ENCODE assay signal across 1 cellular context in genomic region chr1:53316058-53316741, GRCh38.
TF ChIP-seq lines count a peak whose summit lies in the region.

No MANE protein-coding gene starts in this region.

TF ChIP-seq in HEK293, 187 proteins besides CTCF, POLR2A, EP300 and RAD21 (continued from another document):
- no peak for TF ChIP-seq ZNF341 (tag by site-specific recombination; IDR thresholded peaks at IDR 0.05; ENCODE audit: low read depth)
- no peak for TF ChIP-seq ZBTB26 (tag by site-specific recombination; optimal IDR thresholded peaks at IDR 0.05)
- no peak for TF ChIP-seq REPIN1 (tag by site-specific recombination; IDR thresholded peaks at IDR 0.05; ENCODE audit: low read depth)
- no peak for TF ChIP-seq TCF7L2 (IDR thresholded peaks at IDR 0.05; ENCODE audit: borderline replicate concordance, low read depth, low read length)
- no peak for TF ChIP-seq BCL11A (tag by site-specific recombination; IDR thresholded peaks at IDR 0.05; ENCODE audit: low read depth)
- TF ChIP-seq ZNF610 (tag by site-specific recombination; IDR thresholded peaks at IDR 0.05; ENCODE audit: borderline replicate concordance) = no peak
- no peak for TF ChIP-seq ZNF707 (tag by site-specific recombination; IDR thresholded peaks at IDR 0.05)
- TF ChIP-seq ZNF677 (tag by site-specific recombination; IDR thresholded peaks at IDR 0.05) = no peak
- TF ChIP-seq ZNF629 (tag by site-specific recombination; IDR thresholded peaks at IDR 0.05) = no peak
- no peak for TF ChIP-seq ZNF350 (tag by site-specific recombination; IDR thresholded peaks at IDR 0.05)
- TF ChIP-seq ZNF239 (tag by site-specific recombination; IDR thresholded peaks at IDR 0.05) = no peak
- TF ChIP-seq KLF7 (tag by site-specific recombination; IDR thresholded peaks at IDR 0.05; ENCODE audit: borderline replicate concordance) = no peak
- no peak for TF ChIP-seq ZNF214 (tag by site-specific recombination; IDR thresholded peaks at IDR 0.05; ENCODE audit: borderline replicate concordance)
- no peak for TF ChIP-seq ZNF548 (tag by site-specific recombination; IDR thresholded peaks at IDR 0.05)
- TF ChIP-seq SETDB1 (IDR thresholded peaks at IDR 0.05; ENCODE audit: insufficient read length, low read length) = no peak
- TF ChIP-seq ZNF175 (tag by site-specific recombination; IDR thresholded peaks at IDR 0.05) = no peak
- TF ChIP-seq TSHZ1 (tag by site-specific recombination; IDR thresholded peaks at IDR 0.05; ENCODE audit: borderline replicate concordance) = no peak
- TF ChIP-seq OSR2 (tag by site-specific recombination; IDR thresholded peaks at IDR 0.05) = peak; percentile 17; the same call in 1 of the 2 replicates
- TF ChIP-seq MEIS1 (CRISPR knock-in tag; IDR thresholded peaks at IDR 0.05; ENCODE audit: borderline replicate concordance) = no peak
- 0 out of 2 replicates have a peak, but pooled peaks have one; percentile 31 for TF ChIP-seq ZFHX2 (tag by site-specific recombination; conservative IDR thresholded peaks at IDR 0.05)
- TF ChIP-seq ZSCAN30 (tag by site-specific recombination; IDR thresholded peaks at IDR 0.05) = no peak
- TF ChIP-seq ZNF513 (tag by site-specific recombination; IDR thresholded peaks at IDR 0.05) = no peak
- no peak for TF ChIP-seq ZNF560 (tag by site-specific recombination; IDR thresholded peaks at IDR 0.05; ENCODE audit: borderline replicate concordance)
- TF ChIP-seq ZNF561 (tag by site-specific recombination; IDR thresholded peaks at IDR 0.05; ENCODE audit: borderline replicate concordance) = no peak
- no peak for TF ChIP-seq ZNF169 (tag by site-specific recombination; IDR thresholded peaks at IDR 0.05)
- no peak for TF ChIP-seq ZBTB6 (tag by site-specific recombination; IDR thresholded peaks at IDR 0.05)
- TF ChIP-seq ZNF138 (tag by site-specific recombination; IDR thresholded peaks at IDR 0.05; ENCODE audit: borderline replicate concordance) = no peak
- TF ChIP-seq ZNF18 (tag by site-specific recombination; IDR thresholded peaks at IDR 0.05) = no peak
- no peak for TF ChIP-seq ZNF184 (tag by site-specific recombination; IDR thresholded peaks at IDR 0.05)
TF ChIP-seq in HEK293: peak in this region for 6.
